ENCODE assay signal across 8 cellular contexts in the genomic region with DNA sequence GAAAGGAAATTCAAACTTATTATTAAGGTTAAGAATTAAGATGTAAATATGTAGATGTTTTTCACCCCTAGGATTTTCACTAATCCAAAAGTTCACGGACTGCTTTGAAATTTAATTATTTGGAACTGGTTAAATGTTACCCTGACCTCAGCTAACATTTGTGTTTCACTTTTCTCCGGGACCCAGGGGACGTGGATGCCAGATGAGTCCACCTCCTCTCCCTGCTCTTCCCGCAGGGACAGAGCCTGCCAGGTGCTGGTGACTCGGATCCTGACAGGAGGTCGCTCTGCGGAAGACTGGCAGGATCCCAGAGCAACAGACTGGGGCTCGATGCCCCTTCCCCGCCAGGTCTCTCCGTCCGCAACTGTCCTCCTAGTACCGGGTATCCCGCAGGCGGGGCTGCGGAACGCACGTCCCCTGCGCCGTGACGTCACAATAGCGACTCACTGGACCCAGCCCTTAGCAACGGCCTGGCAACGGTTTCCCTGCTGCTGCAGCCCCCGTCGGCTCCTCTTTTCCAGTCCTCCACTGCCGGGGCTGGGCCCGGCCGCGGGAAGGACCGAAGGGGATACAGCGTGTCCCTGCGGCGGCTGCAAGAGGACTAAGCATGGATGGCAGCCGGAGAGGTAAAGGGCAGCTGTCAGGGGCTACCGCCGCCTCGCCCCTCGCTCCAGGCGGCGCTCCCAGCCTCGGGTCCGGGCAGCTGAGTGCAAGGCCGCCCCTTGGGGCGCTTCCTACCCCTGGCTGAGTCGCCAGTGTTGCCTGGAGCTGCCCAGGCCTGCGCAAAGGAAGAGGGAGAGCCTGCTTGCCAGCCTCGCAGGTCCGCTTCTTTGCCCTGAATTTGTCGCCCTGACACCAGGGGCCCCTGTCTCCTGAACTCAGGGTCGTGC. TPM values are rescaled to one million over a fixed set of nuclear protein-coding genes. Genes with fewer than 3 reads are reported as not detected.
DNase-seq lines count a peak whose midpoint lies in the region; ATAC-seq and TF ChIP-seq lines count a peak whose summit lies in the region.

A gene with protein sequence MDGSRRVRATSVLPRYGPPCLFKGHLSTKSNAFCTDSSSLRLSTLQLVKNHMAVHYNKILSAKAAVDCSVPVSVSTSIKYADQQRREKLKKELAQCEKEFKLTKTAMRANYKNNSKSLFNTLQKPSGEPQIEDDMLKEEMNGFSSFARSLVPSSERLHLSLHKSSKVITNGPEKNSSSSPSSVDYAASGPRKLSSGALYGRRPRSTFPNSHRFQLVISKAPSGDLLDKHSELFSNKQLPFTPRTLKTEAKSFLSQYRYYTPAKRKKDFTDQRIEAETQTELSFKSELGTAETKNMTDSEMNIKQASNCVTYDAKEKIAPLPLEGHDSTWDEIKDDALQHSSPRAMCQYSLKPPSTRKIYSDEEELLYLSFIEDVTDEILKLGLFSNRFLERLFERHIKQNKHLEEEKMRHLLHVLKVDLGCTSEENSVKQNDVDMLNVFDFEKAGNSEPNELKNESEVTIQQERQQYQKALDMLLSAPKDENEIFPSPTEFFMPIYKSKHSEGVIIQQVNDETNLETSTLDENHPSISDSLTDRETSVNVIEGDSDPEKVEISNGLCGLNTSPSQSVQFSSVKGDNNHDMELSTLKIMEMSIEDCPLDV (plus strand): TSS at position 446 of the 890 bp plus-strand sequence. CDS start 162 bp downstream, at position 608.

- ATAC-seq in GM23338 = peak; percentile 96
- ATAC-seq in stimulated activated naive CD8-positive, alpha-beta T cell treated with anti-CD3 and anti-CD28 coated beads, Interleukin-15, Interleukin-2, amounts not matched to agents 100 U/mL and 50 U/mL, for 24 hours = peak; percentile 98

- H3K27ac Mint-ChIP-seq in GM23338 (peak within 1 kb of the TSS; percentile 70; the same call in 1 of the 2 replicates), nephron (peak within 1 kb of the TSS; percentile 85 to 95 (median 85))

- peak within 1 kb of the TSS; percentile 93 for H3K4me3 ChIP-seq in GM23338

- H3K4me1 Mint-ChIP-seq in GM23338 (peaks cover 5% of the 10 kb centered on the region; the same call in 1 of the 3 replicates), nephron (peaks cover 13% of the 10 kb centered on the region)

- H3K9me2 ChIP-seq in GM23338 (ENCODE audit: insufficient read depth) = no peaks in the 10 kb centered on the region

- H3K4me2 ChIP-seq in GM23338 = peak within 1 kb of the TSS; percentile 95

- peak; percentile 97 for DNase-seq in ELF-1 (ENCODE audit: low read depth, low spot score)
- DNase-seq in GM23338 (ENCODE audit: low spot score) = peak; percentile 99
- DNase-seq in Kasumi-1 (lab: John Stamatoyannopoulos, UW) = peak; percentile 81 to 84
- DNase-seq in RWPE1 (ENCODE audit: low spot score) = peak; percentile 83
- DNase-seq in activated gamma-delta T cell (lab: John Stamatoyannopoulos, UW) = peak; percentile 56
- DNase-seq in fibroblast of the conjunctiva (ENCODE audit: low read depth) = peak; percentile 82
- peak; percentile 90 for DNase-seq in stimulated activated naive CD8-positive, alpha-beta T cell treated with anti-CD3 and anti-CD28 coated beads, Interleukin-15, Interleukin-2, amounts not matched to agents 100 U/mL and 50 U/mL, for 24 hours

- H3K79me2 ChIP-seq in GM23338 (replicated peaks; ENCODE audit: insufficient read depth) = 0 out of 2 replicates have a peak, but pooled peaks cover 10% of the 10 kb centered on the region

- peaks cover 8% of the 10 kb centered on the region for H3K4me1 ChIP-seq in GM23338 (ENCODE audit: insufficient read depth)

- CTCF ChIA-PET in RWPE1 (lab: Yijun Ruan, JAX) = interaction anchor here (2.2 kb wide), 1 partner anchor 196 kb away, joined by 10 read pairs; no protein-coding TSS in a partner anchor

- H3K4me3 Mint-ChIP-seq in GM23338 (peak within 1 kb of the TSS; percentile 94), nephron (peak within 1 kb of the TSS; percentile 95 to 98 (median 98))

- H4K20me1 ChIP-seq in GM23338 (replicated peaks; ENCODE audit: insufficient read depth) = no peaks in the 10 kb centered on the region

- no peaks in the 10 kb centered on the region for H3K27me3 ChIP-seq in GM23338 (ENCODE audit: insufficient read depth)

- H3K27me3 Mint-ChIP-seq in GM23338 (ENCODE audit: insufficient read depth, low read depth, poor library complexity) = peaks cover 12% of the 10 kb centered on the region
- peaks cover 9% of the 10 kb centered on the region for H3K27me3 Mint-ChIP-seq in nephron (ENCODE audit: low read depth)

- H3K36me3 Mint-ChIP-seq in GM23338 (ENCODE audit: low read depth) = no peaks in the 10 kb centered on the region
- H3K36me3 Mint-ChIP-seq in nephron (ENCODE audit: low read depth) = no peaks in the 10 kb centered on the region

- TF ChIP-seq CTCF in GM23338 (conservative IDR thresholded peaks at IDR 0.05; ENCODE audit: low read depth in 2 of 2) (no peak), RWPE1 (conservative IDR thresholded peaks at IDR 0.05; ENCODE audit: low read depth) (no peak), nephron (IDR thresholded peaks at IDR 0.05; ENCODE audit: unreplicated experiment in 3 of 3) (no peak)

- POLR2A ChIA-PET in RWPE1 (lab: Yijun Ruan, JAX; ENCODE audit: low non-redundant PET) = no interaction called here

- peak within 1 kb of the TSS; percentile 97 for H2AFZ ChIP-seq in GM23338

- H3K36me3 ChIP-seq in GM23338 (ENCODE audit: insufficient read depth) = no peaks in the 10 kb centered on the region

- no peaks in the 10 kb centered on the region for H3K9me3 Mint-ChIP-seq in GM23338
- H3K9me3 Mint-ChIP-seq in nephron = no peaks in the 10 kb centered on the region

- H3K27ac ChIP-seq in GM23338 (ENCODE audit: low read depth) = 0 out of 2 replicates have a peak within 1 kb of the TSS, but pooled peaks have one; percentile 40
- H3K27ac ChIP-seq in RWPE1 = peak within 1 kb of the TSS; percentile 59

- H3F3A ChIP-seq in GM23338 (replicated peaks; ENCODE audit: low read depth) = no peaks in the 10 kb centered on the region

TF ChIP-seq in GM23338, 12 proteins besides CTCF, POLR2A, EP300 and RAD21:
- TF ChIP-seq CREB1 (CRISPR knock-in tag; IDR thresholded peaks at IDR 0.05; ENCODE audit: low read depth) = peak; percentile 99
- TF ChIP-seq POLR2AphosphoS5 (IDR thresholded peaks at IDR 0.05; ENCODE audit: low read depth) = peak; percentile 90
- no peak for TF ChIP-seq ZNF114 (CRISPR knock-in tag; IDR thresholded peaks at IDR 0.05)

RNA-seq across cellular contexts. Expression of the gene that starts here (rescaled TPM):
- total RNA-seq in GM23338 (2014; rRNA removed; shearing (Covaris generic)) = 11.7 and 16.5 TPM in 2 replicates
- 15.2 and 17.8 TPM in 2 replicates for polyA plus RNA-seq in GM23338 (2016; fragmentation: Nextera tagmentation; extraction: Ambion mirVana)

Comparison
In these comparisons a context has a peak if more than half of its experiments do, and no peak if none do; other contexts are left out.
1. Peak in every context shown above with its lines: DNase-seq, ATAC-seq, H3K4me3 ChIP-seq and H3K27ac ChIP-seq.